ENCODE assay signal across 25 cellular contexts in the genomic region with DNA sequence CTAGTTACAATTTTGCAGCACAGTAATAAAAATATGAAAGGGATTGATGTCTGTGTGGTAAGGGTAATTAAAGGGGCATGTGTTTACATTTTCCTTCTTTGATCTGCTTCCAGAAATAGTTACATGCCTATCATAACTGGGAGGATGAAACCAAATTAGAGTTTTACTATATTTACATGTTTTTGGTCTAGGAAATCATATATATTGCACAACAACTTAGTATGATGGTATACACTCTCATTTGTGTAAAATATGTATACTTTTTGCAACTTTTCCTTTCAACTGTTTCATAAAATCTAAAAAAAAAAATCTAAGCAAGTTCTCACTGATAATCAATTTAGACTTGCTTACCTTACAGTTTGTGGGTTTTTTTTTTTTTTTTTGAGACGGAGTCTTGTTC. TPM values are rescaled to one million over a fixed set of nuclear protein-coding genes. Genes with fewer than 3 reads are reported as not detected.
DNase-seq lines count a peak whose midpoint lies in the region; ATAC-seq and TF ChIP-seq lines count a peak whose summit lies in the region.
"Had no signal": no experiment of that assay in that cellular context is flagged by ENCODE, and none has a peak within 500 bp of the region (broad histone marks: within the 10 kb centered on the region; RNA-seq: fewer than 3 reads in every experiment).

No MANE protein-coding gene starts in this region.

- H3K4me3 ChIP-seq in HEK293 (ENCODE audit: low read depth, low read length) (no peak overlapping the region), smooth muscle cell (no peak overlapping the region), stomach (no peak overlapping the region)
- H3K4me3 ChIP-seq: BLaER1 treated with 17β-estradiol and CSF1 and Interleukin-3, amounts not matched to agents 10 nM and 100 nM; GM23338 had no signal

- whole genome bisulfite sequencing in smooth muscle cell (ENCODE audit: low lambda C conversion rate): 100% methylated on average over 1 of the region's 1 CpG
- WGBS in stomach, 5 donors: 79 to 100% (median 86%) methylated on average over 1 of the region's 1 CpG

- POLR2A ChIA-PET in HEK293 (lab: Yijun Ruan, JAX): no interaction called here

- peak overlapping the region; percentile 31 for H3K4me2 ChIP-seq in smooth muscle cell
- H3K4me2 ChIP-seq: BLaER1 treated with 17β-estradiol and CSF1 and Interleukin-3, amounts not matched to agents 10 nM and 100 nM; GM23338 had no signal

- no peak overlapping the region for H3K4me3 Mint-ChIP-seq in chondrocyte (ENCODE audit: unreplicated experiment)
- H3K4me3 Mint-ChIP-seq: CD14-positive monocyte; CD4-positive, alpha-beta T cell; CD8-positive, alpha-beta memory T cell; GM23338; H9; HFFc6 had no signal

- ATAC-seq in HG02938 (IDR thresholded peaks at IDR 0.05; ENCODE audit: unreplicated experiment): no peak
- ATAC-seq: GM23338, HCT116 had no signal

- H3K79me2 ChIP-seq in smooth muscle cell (ENCODE audit: low read depth): peaks cover 19% of the 10 kb centered on the region

- no peaks in the 10 kb centered on the region for H3K36me3 ChIP-seq in HEK293 (ENCODE audit: control insufficient read depth in 2 of 2, insufficient read depth in 1 of 2, low read length in 2 of 2)
- H3K36me3 ChIP-seq in smooth muscle cell (ENCODE audit: low read depth): no peaks in the 10 kb centered on the region
- peaks cover 0 to under 1% (median 0%) of the 10 kb centered on the region in 4 donors for H3K36me3 ChIP-seq in stomach
- H3K36me3 ChIP-seq: BE2C; BLaER1 treated with 17β-estradiol and CSF1 and Interleukin-3, amounts not matched to agents 10 nM and 100 nM had no signal

- no peaks in the 10 kb centered on the region for H3K27me3 Mint-ChIP-seq in chondrocyte (ENCODE audit: low read depth)

- H3K4me1 Mint-ChIP-seq in chondrocyte (ENCODE audit: low read depth): peaks cover 87% of the 10 kb centered on the region
- H3K4me1 Mint-ChIP-seq: CD14-positive monocyte; CD8-positive, alpha-beta memory T cell had no signal

- no peak for TF ChIP-seq CTCF in HEK293 (tag by site-specific recombination; IDR thresholded peaks at IDR 0.05)
- no peak for TF ChIP-seq CTCF in chondrocyte (IDR thresholded peaks at IDR 0.05)
- TF ChIP-seq CTCF in smooth muscle cell (IDR thresholded peaks at IDR 0.05; ENCODE audit: borderline replicate concordance, insufficient read depth, poor library complexity, severe bottlenecking): no peak
- TF ChIP-seq CTCF in stomach (IDR thresholded peaks at IDR 0.05): no peak

- intact Hi-C loops in stomach (cut with DNase I; ENCODE audit: low total_unique reads): no loop called here

- H3K4me1 ChIP-seq in HEK293 (ENCODE audit: control insufficient read depth, insufficient read depth, low read length) (peaks cover 4% of the 10 kb centered on the region; the same call in 1 of the 2 replicates), smooth muscle cell (ENCODE audit: low read depth) (peaks cover 26% of the 10 kb centered on the region), stomach (peaks cover 0 to 19% (median 5%) of the 10 kb centered on the region in 4 donors)
- H3K4me1 ChIP-seq: BE2C; BLaER1 treated with 17β-estradiol and CSF1 and Interleukin-3, amounts not matched to agents 10 nM and 100 nM had no signal

- H3K27ac ChIP-seq in HEK293 (ENCODE audit: extremely low read depth, low read depth, low read length) (no peak overlapping the region), smooth muscle cell (ENCODE audit: low read depth) (peak overlapping the region; percentile 37), stomach (no peak overlapping the region)
- H3K27ac ChIP-seq: 22Rv1; BLaER1 treated with 17β-estradiol and CSF1 and Interleukin-3, amounts not matched to agents 10 nM and 100 nM had no signal

- no peak overlapping the region for H2AFZ ChIP-seq in smooth muscle cell (ENCODE audit: low read depth)
- H2AFZ ChIP-seq: GM23338 had no signal

- H3K9ac ChIP-seq in smooth muscle cell (ENCODE audit: low read depth): no peak overlapping the region
- H3K9ac ChIP-seq: BLaER1 treated with 17β-estradiol and CSF1 and Interleukin-3, amounts not matched to agents 10 nM and 100 nM had no signal

- H3K27me3 ChIP-seq in smooth muscle cell (ENCODE audit: low read depth) (no peaks in the 10 kb centered on the region), stomach (no peaks in the 10 kb centered on the region)
- H3K27me3 ChIP-seq: BE2C; BLaER1 treated with 17β-estradiol and CSF1 and Interleukin-3, amounts not matched to agents 10 nM and 100 nM had no signal

- peaks cover 12% of the 10 kb centered on the region for H3K36me3 Mint-ChIP-seq in chondrocyte (ENCODE audit: low read depth)
- H3K36me3 Mint-ChIP-seq: CD8-positive, alpha-beta memory T cell had no signal

- peak overlapping the region; percentile 86 for H3K27ac Mint-ChIP-seq in chondrocyte (ENCODE audit: unreplicated experiment)
- H3K27ac Mint-ChIP-seq: CD14-positive monocyte; CD4-positive, alpha-beta T cell; CD8-positive, alpha-beta memory T cell; GM23338; H9; HFFc6 had no signal

- no peaks in the 10 kb centered on the region for H3K9me3 Mint-ChIP-seq in chondrocyte (ENCODE audit: low read depth)
- H3K9me3 Mint-ChIP-seq: CD4-positive, alpha-beta T cell; CD8-positive, alpha-beta memory T cell; GM23338; HFFc6 had no signal

- TF ChIP-seq POLR2A in stomach (IDR thresholded peaks at IDR 0.05): no peak

- no peaks in the 10 kb centered on the region for H3F3A ChIP-seq in smooth muscle cell (ENCODE audit: low read depth)

- DNase-seq in NCI-H1105 treated with DMSO at 0.1 percent for 48 hours (lab: John Stamatoyannopoulos, UW) (peak; percentile 7), NCI-H1105 (lab: John Stamatoyannopoulos, UW) (no peak), chondrocyte (ENCODE audit: low spot score) (no peak), smooth muscle cell (lab: John Stamatoyannopoulos, UW; ENCODE audit: unreplicated experiment) (no peak), NCI-H1092 treated with DMSO at 0.1 percent for 48 hours (lab: John Stamatoyannopoulos, UW) (no peak), stomach (no peak)
- DNase-seq: ACHN; AML-193; BE2C; Calu3; CD4-positive, alpha-beta T cell; CD8-positive, alpha-beta memory T cell; DMS53; DMS79 treated with DMSO at 0.1 percent for 48 hours; GF-D8; H9; HFFc6 had no signal

- H4K20me1 ChIP-seq in smooth muscle cell (ENCODE audit: low read depth): no peaks in the 10 kb centered on the region
- H4K20me1 ChIP-seq: BLaER1 treated with 17β-estradiol and CSF1 and Interleukin-3, amounts not matched to agents 10 nM and 100 nM had no signal

- CTCF ChIA-PET in HEK293 (lab: Yijun Ruan, JAX): interaction anchor here (0.6 kb wide), 1 partner anchor 199 kb away, joined by 3 read pairs; no protein-coding TSS in a partner anchor

- no peaks in the 10 kb centered on the region for H3K9me3 ChIP-seq in HEK293 (ENCODE audit: control insufficient read depth, insufficient read depth, low read depth, low read length)
- H3K9me3 ChIP-seq in smooth muscle cell (replicated peaks; ENCODE audit: low read depth): no peaks in the 10 kb centered on the region
- H3K9me3 ChIP-seq in stomach: no peaks in the 10 kb centered on the region
- H3K9me3 ChIP-seq: BE2C; BLaER1 treated with 17β-estradiol and CSF1 and Interleukin-3, amounts not matched to agents 10 nM and 100 nM had no signal

- no peak for TF ChIP-seq EP300 in stomach (IDR thresholded peaks at IDR 0.05)

TF ChIP-seq in HEK293, 187 proteins besides CTCF, POLR2A, EP300 and RAD21:
- TF ChIP-seq, protein P1, sequence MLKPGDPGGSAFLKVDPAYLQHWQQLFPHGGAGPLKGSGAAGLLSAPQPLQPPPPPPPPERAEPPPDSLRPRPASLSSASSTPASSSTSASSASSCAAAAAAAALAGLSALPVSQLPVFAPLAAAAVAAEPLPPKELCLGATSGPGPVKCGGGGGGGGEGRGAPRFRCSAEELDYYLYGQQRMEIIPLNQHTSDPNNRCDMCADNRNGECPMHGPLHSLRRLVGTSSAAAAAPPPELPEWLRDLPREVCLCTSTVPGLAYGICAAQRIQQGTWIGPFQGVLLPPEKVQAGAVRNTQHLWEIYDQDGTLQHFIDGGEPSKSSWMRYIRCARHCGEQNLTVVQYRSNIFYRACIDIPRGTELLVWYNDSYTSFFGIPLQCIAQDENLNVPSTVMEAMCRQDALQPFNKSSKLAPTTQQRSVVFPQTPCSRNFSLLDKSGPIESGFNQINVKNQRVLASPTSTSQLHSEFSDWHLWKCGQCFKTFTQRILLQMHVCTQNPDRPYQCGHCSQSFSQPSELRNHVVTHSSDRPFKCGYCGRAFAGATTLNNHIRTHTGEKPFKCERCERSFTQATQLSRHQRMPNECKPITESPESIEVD (tag by site-specific recombination; IDR thresholded peaks at IDR 0.05): peak; percentile 39; the same call in 1 of the 2 replicates
- TF ChIP-seq, protein P2, sequence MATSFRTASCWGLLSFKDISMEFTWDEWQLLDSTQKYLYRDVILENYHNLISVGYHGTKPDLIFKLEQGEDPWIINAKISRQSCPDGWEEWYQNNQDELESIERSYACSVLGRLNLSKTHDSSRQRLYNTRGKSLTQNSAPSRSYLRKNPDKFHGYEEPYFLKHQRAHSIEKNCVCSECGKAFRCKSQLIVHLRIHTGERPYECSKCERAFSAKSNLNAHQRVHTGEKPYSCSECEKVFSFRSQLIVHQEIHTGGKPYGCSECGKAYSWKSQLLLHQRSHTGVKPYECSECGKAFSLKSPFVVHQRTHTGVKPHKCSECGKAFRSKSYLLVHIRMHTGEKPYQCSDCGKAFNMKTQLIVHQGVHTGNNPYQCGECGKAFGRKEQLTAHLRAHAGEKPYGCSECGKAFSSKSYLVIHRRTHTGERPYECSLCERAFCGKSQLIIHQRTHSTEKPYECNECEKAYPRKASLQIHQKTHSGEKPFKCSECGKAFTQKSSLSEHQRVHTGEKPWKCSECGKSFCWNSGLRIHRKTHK (tag by site-specific recombination; IDR thresholded peaks at IDR 0.05): no peak

RNA-seq across cellular contexts. Expression of a gene that starts 32.2 kb away (rescaled TPM):
- total RNA-seq in chondrocyte: 32.2 to 39.3 TPM (median 33.3 TPM) in 3 replicates
- 82.1 and 86.1 TPM in 2 replicates for total RNA-seq in smooth muscle cell
- 44.6 and 77.5 TPM in 2 replicates for polyA plus RNA-seq in smooth muscle cell
- 10 to 100 TPM in 4 of 5 donors, 1 to 10 TPM in 1; 3.6 to 28.5 (median 10.5) TPM for total RNA-seq in stomach
- polyA plus RNA-seq in stomach: 1 to 10 TPM; 3.4 to 8.0 (median 3.7) TPM
- total RNA-seq: G401 had no signal
